20 cellular contexts compared by ENCODE assay signal in genomic region chr10:82383350-82383749, GRCh38.
DNase-seq lines count a peak whose midpoint lies in the region; ATAC-seq, FAIRE-seq and TF ChIP-seq lines count a peak whose summit lies in the region.
"Had no signal": no experiment of that assay in that cellular context is flagged by ENCODE, and none has a peak within 500 bp of the region (broad histone marks: within the 10 kb centered on the region; RNA-seq: fewer than 3 reads in every experiment).

No MANE protein-coding gene starts in this region.

- intact Hi-C loops in IMR-90 (cut with micrococcal nuclease), result no loop called here
- intact Hi-C loops in kidney (cut with DNase I), result no loop called here

- dilution Hi-C loops in IMR-90 (cut with HindIII; ENCODE audit: low sequenced_read_pairs, unreplicated experiment), result no loop called here

- TF ChIP-seq RAD21 in SK-N-SH (IDR thresholded peaks at IDR 0.05; ENCODE audit: low read length), result no peak
- TF ChIP-seq RAD21 in IMR-90 (IDR thresholded peaks at IDR 0.05; ENCODE audit: low read length), result no peak

- H3K14ac ChIP-seq in IMR-90 (replicated peaks; ENCODE audit: low read depth, low read length), result no peak overlapping the region

- DNase-seq in SK-N-SH, result no peak
- DNase-seq in IMR-90, result no peak
- no peak for DNase-seq in kidney
- no peak for DNase-seq in activated CD4-positive, CD25-positive, alpha-beta regulatory T cell (lab: John Stamatoyannopoulos, UW)
- DNase-seq in NAMALWA (ENCODE audit: low spot score), result no peak
- DNase-seq: C1 segment of cervical spinal cord; Calu3; CD4-positive, alpha-beta memory T cell; COR-L47; DMS53; DMS79 treated with DMSO at 0.1 percent for 48 hours; GF-D8; GOT3; HFFc6 had no signal

- TF ChIP-seq CTCF in SK-N-SH (IDR thresholded peaks at IDR 0.05) (no peak), IMR-90 (conservative IDR thresholded peaks at IDR 0.05; ENCODE audit: low read depth, low read length) (no peak), kidney (IDR thresholded peaks at IDR 0.05; ENCODE audit: borderline replicate concordance, extremely low read depth, insufficient read depth) (no peak)

- no peaks in the 10 kb centered on the region for H3K9me2 ChIP-seq in SK-N-SH

- in situ Hi-C loops in IMR-90 (cut with MboI; ENCODE audit: low sequenced_read_pairs), result no loop called here

- H2BK15ac ChIP-seq in IMR-90 (ENCODE audit: low read depth, low read length), result no peak overlapping the region

- H2AK5ac ChIP-seq in IMR-90 (ENCODE audit: low read depth, low read length), result no peak overlapping the region

- no peaks in the 10 kb centered on the region for H3K9me3 ChIP-seq in SK-N-SH
- H3K9me3 ChIP-seq in IMR-90 (ENCODE audit: control insufficient read depth, insufficient read depth, low read length), result peaks cover 5% of the 10 kb centered on the region; the same call in 1 of the 2 replicates
- H3K9me3 ChIP-seq in kidney (ENCODE audit: control insufficient read depth in 1 of 2, low read length in 2 of 2), result no peaks in the 10 kb centered on the region
- H3K9me3 ChIP-seq: HAP-1 had no signal

- peak; percentile 91 for FAIRE-seq in kidney (lab: Jason Lieb, UNC)
- FAIRE-seq: GM12891, GM18507, H54 had no signal

- no peak for ATAC-seq in SK-N-SH treated with all-trans-retinoic acid at 6 μM for 48 hours
- no peak for ATAC-seq in IMR-90 (ENCODE audit: low read depth)

- no peaks in the 10 kb centered on the region for H3K79me1 ChIP-seq in IMR-90 (ENCODE audit: low read depth in 1 of 2, low read length in 2 of 2)

- H3K18ac ChIP-seq in IMR-90 (ENCODE audit: low read depth, low read length), result no peak overlapping the region

- no peak overlapping the region for H4K5ac ChIP-seq in IMR-90 (ENCODE audit: low read depth, low read length)

- H3K9ac ChIP-seq in SK-N-SH, result no peak overlapping the region
- no peak overlapping the region for H3K9ac ChIP-seq in IMR-90 (ENCODE audit: low read depth, low read length)
- no peak overlapping the region for H3K9ac ChIP-seq in kidney (ENCODE audit: low read length in 2 of 2)

- H3K9me1 ChIP-seq in IMR-90 (ENCODE audit: insufficient read depth, low read length), result no peaks in the 10 kb centered on the region

- no peak overlapping the region for H3K4me2 ChIP-seq in SK-N-SH
- no peak overlapping the region for H3K4me2 ChIP-seq in IMR-90 (ENCODE audit: low read depth, low read length)

- H3K23ac ChIP-seq in IMR-90 (ENCODE audit: low read depth, low read length), result no peak overlapping the region

- H3K4ac ChIP-seq in IMR-90 (ENCODE audit: low read depth, low read length), result no peak overlapping the region

- H2BK120ac ChIP-seq in IMR-90 (ENCODE audit: low read depth, low read length), result no peak overlapping the region

- no peak for TF ChIP-seq EP300 in SK-N-SH (IDR thresholded peaks at IDR 0.05; ENCODE audit: borderline replicate concordance in 1 of 2, low read depth in 1 of 2, low read length in 1 of 2)

- BruUV-seq in IMR-90 (replicated peaks; lab: Mats Ljungman, UMichigan), result no TSS peak

- H3K36me3 ChIP-seq in SK-N-SH (replicated peaks in 1 of 2; ENCODE audit: control insufficient read depth in 1 of 2, insufficient read depth in 2 of 2, low read length in 1 of 2), result no peaks in the 10 kb centered on the region
- no peaks in the 10 kb centered on the region for H3K36me3 ChIP-seq in IMR-90 (ENCODE audit: control insufficient read depth, insufficient read depth, low read length)
- H3K36me3 ChIP-seq in kidney (ENCODE audit: control insufficient read depth in 1 of 2, insufficient read depth in 2 of 2, low read length in 2 of 2), result no peaks in the 10 kb centered on the region
- H3K36me3 ChIP-seq: HAP-1 had no signal

- H3K27me3 ChIP-seq in SK-N-SH (ENCODE audit: insufficient read depth) (no peaks in the 10 kb centered on the region), IMR-90 (ENCODE audit: control insufficient read depth, insufficient read depth, low read length) (no peaks in the 10 kb centered on the region)

- no peak overlapping the region for H2BK20ac ChIP-seq in IMR-90 (ENCODE audit: low read depth, low read length)

- H3K4me3 ChIP-seq in SK-N-SH (ENCODE audit: low read depth in 2 of 2, low read length in 1 of 2) (no peak overlapping the region), IMR-90 (ENCODE audit: insufficient read depth, low read depth, low read length) (no peak overlapping the region), kidney (ENCODE audit: low read length in 2 of 2) (no peak overlapping the region)
- H3K4me3 ChIP-seq: HAP-1 had no signal

- no peak overlapping the region for H4K91ac ChIP-seq in IMR-90 (ENCODE audit: insufficient read depth, low read depth, low read length)

- CTCF ChIA-PET in SK-N-SH (lab: Yijun Ruan, JAX) (no interaction called here), IMR-90 (lab: Yijun Ruan, JAX) (no interaction called here)

- H4K20me1 ChIP-seq in SK-N-SH (ENCODE audit: insufficient read depth), result no peaks in the 10 kb centered on the region
- H4K20me1 ChIP-seq in IMR-90 (ENCODE audit: insufficient read depth, low read length), result no peaks in the 10 kb centered on the region

- H3K4me1 ChIP-seq in SK-N-SH (ENCODE audit: control insufficient read depth in 1 of 2, insufficient read depth in 2 of 2, low read depth in 1 of 2, low read length in 1 of 2) (no peaks in the 10 kb centered on the region), IMR-90 (ENCODE audit: control insufficient read depth, insufficient read depth, low read length) (no peaks in the 10 kb centered on the region), kidney (ENCODE audit: control insufficient read depth in 1 of 2, insufficient read depth in 1 of 2, low read depth in 1 of 2, low read length in 2 of 2) (no peaks in the 10 kb centered on the region)
- H3K4me1 ChIP-seq: HAP-1 had no signal

- H3K79me2 ChIP-seq in SK-N-SH (ENCODE audit: insufficient read depth), result no peaks in the 10 kb centered on the region; the same call in 1 of the 2 replicates

- no peak for TF ChIP-seq POLR2A in IMR-90 (IDR thresholded peaks at IDR 0.05; ENCODE audit: low read depth, low read length)

- peaks cover 3% of the 10 kb centered on the region for H3F3A ChIP-seq in SK-N-SH (replicated peaks; ENCODE audit: insufficient read depth)

- no peak overlapping the region for H3K56ac ChIP-seq in IMR-90 (ENCODE audit: extremely low read depth, insufficient read depth, low read length)

- H2AFZ ChIP-seq in SK-N-SH (ENCODE audit: low read depth), result 0 out of 2 replicates have a peak overlapping the region, but pooled peaks have one; percentile 41
- no peak overlapping the region for H2AFZ ChIP-seq in IMR-90 (replicated peaks; ENCODE audit: low read length, poor library complexity)

- H2AK9ac ChIP-seq in IMR-90 (replicated peaks; ENCODE audit: low read depth, low read length, poor library complexity), result no peak overlapping the region

- no peak overlapping the region for H4K8ac ChIP-seq in IMR-90 (ENCODE audit: low read depth in 2 of 2, low read length in 2 of 2)

- H2BK5ac ChIP-seq in IMR-90 (ENCODE audit: low read depth, low read length, poor library complexity, severe bottlenecking), result no peak overlapping the region

- POLR2A ChIA-PET in SK-N-SH (lab: Yijun Ruan, JAX), result no interaction called here
- POLR2A ChIA-PET in IMR-90 (lab: Charles Lee; ENCODE audit: unreplicated experiment), result no interaction called here

- H3K27ac ChIP-seq in SK-N-SH (ENCODE audit: low read depth in 2 of 2, low read length in 1 of 2) (no peak overlapping the region), IMR-90 (ENCODE audit: insufficient read depth, low read length) (no peak overlapping the region), kidney (ENCODE audit: low read depth in 2 of 2, low read length in 2 of 2) (no peak overlapping the region)
- H3K27ac ChIP-seq: 22Rv1 had no signal

TF ChIP-seq in SK-N-SH, 30 proteins besides CTCF, POLR2A, EP300 and RAD21 (continues in another document):
- TF ChIP-seq SIN3A (IDR thresholded peaks at IDR 0.05; ENCODE audit: borderline replicate concordance, low read depth, low read length), result no peak
- no peak for TF ChIP-seq IRF3 (IDR thresholded peaks at IDR 0.05; ENCODE audit: low read depth, low read length)
- TF ChIP-seq YY1 (IDR thresholded peaks at IDR 0.05; ENCODE audit: low read depth), result no peak
- TF ChIP-seq GATA2 (CRISPR knock-in tag; IDR thresholded peaks at IDR 0.05), result no peak

TF ChIP-seq in SK-N-SH treated with all-trans-retinoic acid at 6 μM for 48 hours, 23 proteins besides CTCF, POLR2A, EP300 and RAD21 (continues in another document):
- TF ChIP-seq BACH2 (CRISPR knock-in tag; IDR thresholded peaks at IDR 0.05; ENCODE audit: borderline replicate concordance), result no peak
- TF ChIP-seq, protein P1, sequence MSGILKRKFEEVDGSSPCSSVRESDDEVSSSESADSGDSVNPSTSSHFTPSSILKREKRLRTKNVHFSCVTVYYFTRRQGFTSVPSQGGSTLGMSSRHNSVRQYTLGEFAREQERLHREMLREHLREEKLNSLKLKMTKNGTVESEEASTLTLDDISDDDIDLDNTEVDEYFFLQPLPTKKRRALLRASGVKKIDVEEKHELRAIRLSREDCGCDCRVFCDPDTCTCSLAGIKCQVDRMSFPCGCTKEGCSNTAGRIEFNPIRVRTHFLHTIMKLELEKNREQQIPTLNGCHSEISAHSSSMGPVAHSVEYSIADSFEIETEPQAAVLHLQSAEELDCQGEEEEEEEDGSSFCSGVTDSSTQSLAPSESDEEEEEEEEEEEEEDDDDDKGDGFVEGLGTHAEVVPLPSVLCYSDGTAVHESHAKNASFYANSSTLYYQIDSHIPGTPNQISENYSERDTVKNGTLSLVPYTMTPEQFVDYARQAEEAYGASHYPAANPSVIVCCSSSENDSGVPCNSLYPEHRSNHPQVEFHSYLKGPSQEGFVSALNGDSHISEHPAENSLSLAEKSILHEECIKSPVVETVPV (CRISPR knock-in tag; IDR thresholded peaks at IDR 0.05), result no peak

TF ChIP-seq in IMR-90, 13 proteins besides CTCF, POLR2A, EP300 and RAD21:
- no peak for TF ChIP-seq NFE2L2 (IDR thresholded peaks at IDR 0.05; ENCODE audit: low read depth, low read length)
- peak; percentile 59; the same call in 1 of the 2 replicates for TF ChIP-seq MAFK (IDR thresholded peaks at IDR 0.05; ENCODE audit: low read depth, low read length)
